ENCODE assay signal across 25 cellular contexts in genomic region chr12:98733667-98734350, GRCh38.
"Had no signal": no experiment of that assay in that cellular context is flagged by ENCODE, and none has a peak within 500 bp of the region (broad histone marks: within the 10 kb centered on the region; RNA-seq: fewer than 3 reads in every experiment).

No MANE protein-coding gene starts in this region.

- H3K4me1 Mint-ChIP-seq: naive B cell had no signal

- H3K4me1 ChIP-seq: body of pancreas, testis, uterus had no signal

- H3K27me3 Mint-ChIP-seq: activated T-helper 17 cell treated with anti-CD3 and anti-CD28 coated beads, Interleukin-2, amount 50 U/mL, for 72 hours; naive B cell had no signal

- ATAC-seq: activated T-helper 17 cell treated with anti-CD3 and anti-CD28 coated beads, Interleukin-2, amount 50 U/mL, for 72 hours; body of pancreas; gastroesophageal sphincter; left colon; sciatic nerve; stimulated activated effector memory CD8-positive, alpha-beta T cell treated with anti-CD3 and anti-CD28 coated beads, Interleukin-12 subunit alpha, Interleukin-12 subunit beta, amount 100 ng/mL, for 72 hours had no signal

- H3K36me3 ChIP-seq: cardiac muscle cell, uterus had no signal

- DNase-seq: activated CD4-positive, CD25-positive, alpha-beta regulatory T cell treated with anti-CD3 and anti-CD28 coated beads, Interleukin-2, amount 50 U/mL, for 72 hours; activated naive CD4-positive, alpha-beta T cell; activated T-cell treated with anti-CD3 and anti-CD28 coated beads, Interleukin-2, amount 50 U/mL, for 1 hour; body of pancreas; dermis blood vessel endothelial cell; effector CD8-positive, alpha-beta T cell; head of caudate nucleus; hypothalamus; left colon; mesendoderm; naive B cell; nucleus accumbens; posterior cingulate gyrus; small intestine; stimulated activated CD4-positive, alpha-beta T cell treated with anti-CD3 and anti-CD28 coated beads, Interleukin-2, amount 100 ng/mL, for 24 hours; T-helper 1 cell; testis; trophoblast cell; uterus; WERI-Rb-1 had no signal

- H3K27ac ChIP-seq: body of pancreas, cardiac muscle cell, gastroesophageal sphincter, testis, uterus, WERI-Rb-1 had no signal

- H3K9me3 Mint-ChIP-seq: activated T-helper 17 cell treated with anti-CD3 and anti-CD28 coated beads, Interleukin-2, amount 50 U/mL, for 72 hours; naive B cell; stimulated activated effector memory CD8-positive, alpha-beta T cell treated with anti-CD3 and anti-CD28 coated beads, Interleukin-12 subunit alpha, Interleukin-12 subunit beta, amount 100 ng/mL, for 72 hours had no signal

- H3K4me3 Mint-ChIP-seq: activated T-helper 17 cell treated with anti-CD3 and anti-CD28 coated beads, Interleukin-2, amount 50 U/mL, for 72 hours; naive B cell; stimulated activated effector memory CD8-positive, alpha-beta T cell treated with anti-CD3 and anti-CD28 coated beads, Interleukin-12 subunit alpha, Interleukin-12 subunit beta, amount 100 ng/mL, for 72 hours had no signal

- H3K4me3 ChIP-seq: body of pancreas, cardiac muscle cell, gastroesophageal sphincter, testis, uterus had no signal

- H3K27me3 ChIP-seq: body of pancreas, cardiac muscle cell, gastroesophageal sphincter, testis, uterus had no signal

- H3K9me3 ChIP-seq: body of pancreas, gastroesophageal sphincter, testis, uterus had no signal

- H3K27ac Mint-ChIP-seq: activated T-helper 17 cell treated with anti-CD3 and anti-CD28 coated beads, Interleukin-2, amount 50 U/mL, for 72 hours; stimulated activated effector memory CD8-positive, alpha-beta T cell treated with anti-CD3 and anti-CD28 coated beads, Interleukin-12 subunit alpha, Interleukin-12 subunit beta, amount 100 ng/mL, for 72 hours had no signal
